In the genomic region with DNA sequence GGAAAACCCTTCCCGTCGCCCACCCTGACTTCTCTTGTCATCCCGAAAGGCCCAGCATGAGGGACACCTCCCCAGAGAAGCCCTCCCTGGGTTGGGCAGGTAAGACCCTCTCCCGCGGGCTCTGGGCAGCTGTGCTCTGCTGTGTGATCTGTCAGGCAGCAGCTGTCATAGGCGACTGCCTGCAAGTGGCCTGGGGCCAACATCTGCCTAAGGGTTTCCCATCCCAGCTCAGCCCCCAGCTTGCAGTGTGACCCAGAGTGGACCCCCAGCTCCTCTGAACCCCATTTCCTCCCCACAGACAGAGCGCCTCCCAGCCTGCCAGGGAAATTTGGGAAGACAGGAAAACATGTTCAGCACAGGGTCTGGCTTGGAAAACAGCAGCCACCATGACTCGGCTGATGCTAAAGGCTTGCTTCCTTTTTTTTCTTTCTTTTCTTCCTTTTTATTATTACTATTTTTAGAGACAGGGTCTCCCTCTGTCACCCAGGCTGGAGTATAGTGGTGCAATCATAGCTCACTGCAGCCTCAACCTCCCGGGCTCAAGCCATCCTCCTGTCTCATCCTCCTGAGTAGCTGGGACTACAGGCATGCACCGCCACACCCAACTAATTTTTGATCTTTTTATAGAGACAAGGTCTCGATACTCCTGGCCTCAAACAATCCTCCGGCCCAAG, we compare ENCODE assay signal across 18 cellular contexts. TPM values are rescaled to one million over a fixed set of nuclear protein-coding genes. Genes with fewer than 3 reads are reported as not detected.
DNase-seq lines count a peak whose midpoint lies in the region; ATAC-seq and TF ChIP-seq lines count a peak whose summit lies in the region.
"Had no signal": no experiment of that assay in that cellular context is flagged by ENCODE, and none has a peak within 500 bp of the region (broad histone marks: within the 10 kb centered on the region; RNA-seq: fewer than 3 reads in every experiment).

No MANE protein-coding gene starts in this region.

- H3K4me3 Mint-ChIP-seq in neural progenitor cell = no peak overlapping the region
- no peak overlapping the region for H3K4me3 Mint-ChIP-seq in activated CD8-positive, alpha-beta T cell treated with anti-CD3 and anti-CD28 coated beads, Interleukin-2, amount 10 ng/mL, durations not matched to agents 7 days and 5 days
- H3K4me3 Mint-ChIP-seq: activated naive CD4-positive, alpha-beta T cell treated with anti-CD3 and anti-CD28 coated beads, Interleukin-2, amount 50 U/mL, for 24 hours; mesothelial cell of epicardium; T-helper 17 cell had no signal

- no peaks in the 10 kb centered on the region for H3F3A ChIP-seq in neural progenitor cell (ENCODE audit: low read depth)

- POLR2A ChIA-PET in activated CD8-positive, alpha-beta T cell treated with anti-CD3 and anti-CD28 coated beads, Interleukin-2, amount 10 ng/mL, durations not matched to agents 7 days and 5 days (lab: Charles Lee) = no interaction called here

- no peak overlapping the region for H3K4me3 ChIP-seq in neural progenitor cell
- H3K4me3 ChIP-seq: ascending aorta, GM23248 had no signal

- ATAC-seq in GM21528 (IDR thresholded peaks at IDR 0.05; ENCODE audit: low FRiP score, unreplicated experiment) = no peak
- no peak for ATAC-seq in activated CD8-positive, alpha-beta T cell treated with anti-CD3 and anti-CD28 coated beads, Interleukin-2, amount 10 ng/mL, durations not matched to agents 7 days and 5 days
- ATAC-seq: T-helper 17 cell had no signal

- no peak overlapping the region for H3K9ac ChIP-seq in neural progenitor cell
- H3K9ac ChIP-seq: GM23248 had no signal

- H3K4me1 ChIP-seq in neural progenitor cell = no peaks in the 10 kb centered on the region

- H3K79me2 ChIP-seq in neural progenitor cell (ENCODE audit: low read depth) = no peaks in the 10 kb centered on the region

- CTCF ChIA-PET in activated CD8-positive, alpha-beta T cell treated with anti-CD3 and anti-CD28 coated beads, Interleukin-2, amount 10 ng/mL, durations not matched to agents 7 days and 5 days (lab: Charles Lee) = interaction anchor here (1.4 kb wide), 1 partner anchor 9 kb away, joined by 3 read pairs; no protein-coding TSS in a partner anchor

- peaks cover 28% of the 10 kb centered on the region for H3K4me1 Mint-ChIP-seq in neural progenitor cell
- no peaks in the 10 kb centered on the region for H3K4me1 Mint-ChIP-seq in activated CD8-positive, alpha-beta T cell treated with anti-CD3 and anti-CD28 coated beads, Interleukin-2, amount 10 ng/mL, durations not matched to agents 7 days and 5 days (ENCODE audit: low read depth)
- H3K4me1 Mint-ChIP-seq: activated naive CD4-positive, alpha-beta T cell treated with anti-CD3 and anti-CD28 coated beads, Interleukin-2, amount 50 U/mL, for 24 hours; T-helper 17 cell had no signal

- no peaks in the 10 kb centered on the region for H3K9me3 ChIP-seq in neural progenitor cell (ENCODE audit: low read depth)
- H3K9me3 ChIP-seq: ascending aorta had no signal

- H3K9me3 Mint-ChIP-seq in neural progenitor cell = peaks cover 4% of the 10 kb centered on the region
- no peaks in the 10 kb centered on the region for H3K9me3 Mint-ChIP-seq in activated CD8-positive, alpha-beta T cell treated with anti-CD3 and anti-CD28 coated beads, Interleukin-2, amount 10 ng/mL, durations not matched to agents 7 days and 5 days (ENCODE audit: insufficient read depth)
- H3K9me3 Mint-ChIP-seq: activated naive CD4-positive, alpha-beta T cell treated with anti-CD3 and anti-CD28 coated beads, Interleukin-2, amount 50 U/mL, for 24 hours; mesothelial cell of epicardium had no signal

- H4K20me1 ChIP-seq in neural progenitor cell (ENCODE audit: low read depth) = peaks cover 6% of the 10 kb centered on the region

- no peak for TF ChIP-seq CTCF in neural progenitor cell (IDR thresholded peaks at IDR 0.05)

- peak overlapping the region; percentile 53 for H3K27ac Mint-ChIP-seq in neural progenitor cell
- no peak overlapping the region for H3K27ac Mint-ChIP-seq in activated CD8-positive, alpha-beta T cell treated with anti-CD3 and anti-CD28 coated beads, Interleukin-2, amount 10 ng/mL, durations not matched to agents 7 days and 5 days
- H3K27ac Mint-ChIP-seq: activated naive CD4-positive, alpha-beta T cell treated with anti-CD3 and anti-CD28 coated beads, Interleukin-2, amount 50 U/mL, for 24 hours; mesothelial cell of epicardium; T-helper 17 cell had no signal

- no peaks in the 10 kb centered on the region for H3K27me3 ChIP-seq in neural progenitor cell
- H3K27me3 ChIP-seq: ascending aorta had no signal

- H3K27me3 Mint-ChIP-seq in neural progenitor cell (ENCODE audit: insufficient read depth, low read depth) = peaks cover 15% of the 10 kb centered on the region
- peaks cover 2% of the 10 kb centered on the region for H3K27me3 Mint-ChIP-seq in activated CD8-positive, alpha-beta T cell treated with anti-CD3 and anti-CD28 coated beads, Interleukin-2, amount 10 ng/mL, durations not matched to agents 7 days and 5 days (ENCODE audit: low read depth)
- H3K27me3 Mint-ChIP-seq: activated naive CD4-positive, alpha-beta T cell treated with anti-CD3 and anti-CD28 coated beads, Interleukin-2, amount 50 U/mL, for 24 hours had no signal

- H3K36me3 ChIP-seq in neural progenitor cell = no peaks in the 10 kb centered on the region
- H3K36me3 ChIP-seq: ascending aorta had no signal

- peaks cover 3% of the 10 kb centered on the region for H3K36me3 Mint-ChIP-seq in neural progenitor cell
- peaks cover 6% of the 10 kb centered on the region for H3K36me3 Mint-ChIP-seq in activated CD8-positive, alpha-beta T cell treated with anti-CD3 and anti-CD28 coated beads, Interleukin-2, amount 10 ng/mL, durations not matched to agents 7 days and 5 days (ENCODE audit: low read depth)

- H2AFZ ChIP-seq in neural progenitor cell (replicated peaks) = no peak overlapping the region
- H2AFZ ChIP-seq: GM23248 had no signal

- no peak overlapping the region for H3K27ac ChIP-seq in neural progenitor cell
- H3K27ac ChIP-seq: ascending aorta, GM23248 had no signal

- no peak overlapping the region for H3K4me2 ChIP-seq in neural progenitor cell

- DNase-seq in AML-193 (lab: John Stamatoyannopoulos, UW) (peak; percentile 32 to 38), GDM1 (lab: John Stamatoyannopoulos, UW) (peak; percentile 27), SIG-M5 (lab: John Stamatoyannopoulos, UW) (peak; percentile 33), neural progenitor cell (ENCODE audit: low spot score) (peak; percentile 1), NCI-H1105 (lab: John Stamatoyannopoulos, UW) (no peak)
- no peak for DNase-seq in activated CD8-positive, alpha-beta T cell treated with anti-CD3 and anti-CD28 coated beads, Interleukin-2, amount 10 ng/mL, durations not matched to agents 7 days and 5 days
- DNase-seq: GM23248; head of caudate nucleus; Kasumi-1; NCI-H1436; NCI-H226; stimulated activated CD4-positive, alpha-beta T cell treated with anti-CD3 and anti-CD28 coated beads, Interleukin-12 subunit alpha, Interleukin-12 subunit beta, amount 100 ng/mL, for 4 hours; stimulated activated CD8-positive, alpha-beta memory T cell treated with anti-CD3 and anti-CD28 coated beads, Interleukin-4, amount 100 ng/mL, for 48 hours; T-helper 17 cell had no signal

RNA-seq across cellular contexts. Expression of a gene that starts 18.3 kb away (rescaled TPM):
- total RNA-seq in neural progenitor cell (ENCODE audit: low replicate concordance) = 16.1 and 27.2 TPM in 2 replicates
- 10 to 100 TPM; 46.1 to 52.1 TPM for total RNA-seq in activated CD8-positive, alpha-beta T cell treated with anti-CD3 and anti-CD28 coated beads, Interleukin-2, amount 10 ng/mL, durations not matched to agents 7 days and 5 days

Comparison
In these comparisons a context has a peak if more than half of its experiments do, and no peak if none do; other contexts are left out.
1. DNase-seq: peak in AML-193 (2 of 2), GDM1 (single experiment), SIG-M5 (single experiment) and neural progenitor cell (single experiment); none in NCI-H1105 (single experiment) and activated CD8-positive, alpha-beta T cell treated with anti-CD3 and anti-CD28 coated beads, Interleukin-2, amount 10 ng/mL, durations not matched to agents 7 days and 5 days (single experiment).